31 cellular contexts compared by ENCODE assay signal in genomic region chr22:27051407-27051806, GRCh38.
DNase-seq lines count a peak whose midpoint lies in the region; ATAC-seq, FAIRE-seq and TF ChIP-seq lines count a peak whose summit lies in the region.
"Had no signal": no experiment of that assay in that cellular context is flagged by ENCODE, and none has a peak within 500 bp of the region (broad histone marks: within the 10 kb centered on the region; RNA-seq: fewer than 3 reads in every experiment).

No MANE protein-coding gene starts in this region.

- H3K36me3 ChIP-seq in HepG2 (replicated peaks in 1 of 2; ENCODE audit: control insufficient read depth in 1 of 2, insufficient read depth in 2 of 2, low read length in 2 of 2) (no peaks in the 10 kb centered on the region), right lobe of liver (no peaks in the 10 kb centered on the region), HEK293 (ENCODE audit: control insufficient read depth in 2 of 2, insufficient read depth in 1 of 2, low read length in 2 of 2) (no peaks in the 10 kb centered on the region)
- H3K36me3 ChIP-seq: BE2C; BLaER1; BLaER1 treated with 17β-estradiol and CSF1 and Interleukin-3, amounts not matched to agents 10 nM and 100 nM had no signal

- H3K9me3 ChIP-seq in HepG2 (ENCODE audit: low read length) (no peaks in the 10 kb centered on the region), right lobe of liver (no peaks in the 10 kb centered on the region), HEK293 (ENCODE audit: control insufficient read depth, insufficient read depth, low read depth, low read length) (no peaks in the 10 kb centered on the region)
- H3K9me3 ChIP-seq: BLaER1, Caco-2 had no signal

- H3K27ac ChIP-seq in HepG2 (ENCODE audit: extremely low read length, insufficient read depth, low read length) (no peak overlapping the region), right lobe of liver (no peak overlapping the region), HEK293 (ENCODE audit: extremely low read depth, low read depth, low read length) (no peak overlapping the region)
- H3K27ac ChIP-seq: 22Rv1; A549; BLaER1; BLaER1 treated with 17β-estradiol and CSF1 and Interleukin-3, amounts not matched to agents 10 nM and 100 nM; C4-2B had no signal

- ATAC-seq in HepG2, result no peak
- no peak for ATAC-seq in right lobe of liver
- ATAC-seq: A549; CD8-positive, alpha-beta T cell had no signal

- intact Hi-C loops in HepG2 (cut with micrococcal nuclease; ENCODE audit: unreplicated experiment), result no loop called here
- intact Hi-C loops in right lobe of liver (cut with DNase I), result no loop called here

- BruUV-seq in HepG2 (replicated peaks; lab: Mats Ljungman, UMichigan), result no TSS peak

- in situ Hi-C loops in HepG2 (cut with HindIII; ENCODE audit: extremely low pct_ligation_motif_present, low pct_unique_long_range_greater_than_20kb), result no loop called here

- POLR2A ChIA-PET in HepG2 (lab: Yijun Ruan, JAX) (no interaction called here), HEK293 (lab: Yijun Ruan, JAX) (no interaction called here)

- no peak for TF ChIP-seq EP300 in HepG2 (IDR thresholded peaks at IDR 0.05; ENCODE audit: low read depth in 2 of 2, low read length in 2 of 2)
- no peak for TF ChIP-seq EP300 in HepG2 (CRISPR knock-in tag; IDR thresholded peaks at IDR 0.05; ENCODE audit: borderline replicate concordance)

- TF ChIP-seq CTCF in HepG2 (CRISPR knock-in tag; IDR thresholded peaks at IDR 0.05), result no peak
- no peak for TF ChIP-seq CTCF in right lobe of liver (IDR thresholded peaks at IDR 0.05)
- TF ChIP-seq CTCF in HEK293 (tag by site-specific recombination; IDR thresholded peaks at IDR 0.05), result no peak

- no peak for TF ChIP-seq POLR2A in HepG2 (IDR thresholded peaks at IDR 0.05; ENCODE audit: insufficient read depth in 1 of 2, low read depth in 2 of 2, low read length in 2 of 2)
- no peak for TF ChIP-seq POLR2A in right lobe of liver (IDR thresholded peaks at IDR 0.05)

- H3K4me3 ChIP-seq in HepG2 (replicated peaks in 1 of 3; ENCODE audit: insufficient read depth in 1 of 3, low read depth in 2 of 3, low read length in 3 of 3) (no peak overlapping the region), right lobe of liver (no peak overlapping the region), HEK293 (ENCODE audit: low read depth, low read length) (no peak overlapping the region)
- H3K4me3 ChIP-seq: A549; BLaER1; BLaER1 treated with 17β-estradiol and CSF1 and Interleukin-3, amounts not matched to agents 10 nM and 100 nM had no signal

- no peak for TF ChIP-seq RAD21 in HepG2 (CRISPR knock-in tag; IDR thresholded peaks at IDR 0.05)

- DNase-seq in HepG2 (ENCODE audit: low spot score) (no peak), right lobe of liver (no peak), HCEC 1CT (no peak)
- DNase-seq: 8988T; ACHN; AML-193; BE2C; C1 segment of cervical spinal cord; Caco-2; Calu3; CD4-positive, alpha-beta memory T cell; CD4-positive, alpha-beta T cell; CD4-positive, CD25-positive, alpha-beta regulatory T cell; CD8-positive, alpha-beta memory T cell; CD8-positive, alpha-beta T cell; COR-L47; DMS 273 treated with DMSO at 0.1 percent for 48 hours; DMS153; DMS53; DMS79; DMS79 treated with DMSO at 0.1 percent for 48 hours; DND-41; EL had no signal

- H3K9ac ChIP-seq in HepG2 (ENCODE audit: insufficient read depth, low read depth, low read length), result no peak overlapping the region
- H3K9ac ChIP-seq: BLaER1; BLaER1 treated with 17β-estradiol and CSF1 and Interleukin-3, amounts not matched to agents 10 nM and 100 nM had no signal

- 7% methylated on average over 3 of the region's 3 CpGs for WGBS in HepG2 (ENCODE audit: low lambda C conversion rate)
- 0% methylated on average over 1 of the region's 3 CpGs for WGBS in right lobe of liver (ENCODE audit: insufficient coverage, low coverage, low lambda C conversion rate, missing lambda C conversion rate)

- no peaks in the 10 kb centered on the region for H3K79me2 ChIP-seq in HepG2 (ENCODE audit: insufficient read depth, low read length)

- CTCF ChIA-PET in HepG2 (lab: Yijun Ruan, JAX; ENCODE audit: low intra/inter-chr PET ratio, low total read pairs), result no interaction called here
- CTCF ChIA-PET in HEK293 (lab: Yijun Ruan, JAX), result no interaction called here

- H3K4me2 ChIP-seq in HepG2 (ENCODE audit: low read depth, low read length), result no peak overlapping the region
- H3K4me2 ChIP-seq: A549; BLaER1; BLaER1 treated with 17β-estradiol and CSF1 and Interleukin-3, amounts not matched to agents 10 nM and 100 nM had no signal

- no peak for FAIRE-seq in HepG2 (lab: Jason Lieb, UNC)
- FAIRE-seq: A204.1, A549, D721Med had no signal

- no peaks in the 10 kb centered on the region for H3K4me1 ChIP-seq in HepG2 (ENCODE audit: insufficient read depth, low read length)
- H3K4me1 ChIP-seq in right lobe of liver, result no peaks in the 10 kb centered on the region
- H3K4me1 ChIP-seq in HEK293 (ENCODE audit: control insufficient read depth, insufficient read depth, low read length), result no peaks in the 10 kb centered on the region
- H3K4me1 ChIP-seq: BE2C; BLaER1; BLaER1 treated with 17β-estradiol and CSF1 and Interleukin-3, amounts not matched to agents 10 nM and 100 nM; Caco-2 had no signal

- no peaks in the 10 kb centered on the region; a peak in 1 of 5 replicates for H3K27me3 ChIP-seq in HepG2 (ENCODE audit: control insufficient read depth in 1 of 2, insufficient read depth in 2 of 2, low read length in 2 of 2)
- no peaks in the 10 kb centered on the region for H3K27me3 ChIP-seq in right lobe of liver
- H3K27me3 ChIP-seq: BE2C; BLaER1; BLaER1 treated with 17β-estradiol and CSF1 and Interleukin-3, amounts not matched to agents 10 nM and 100 nM had no signal

- no peak overlapping the region for H2AFZ ChIP-seq in HepG2 (ENCODE audit: low read length)

- H4K20me1 ChIP-seq in HepG2 (ENCODE audit: insufficient read depth, low read length), result no peaks in the 10 kb centered on the region
- H4K20me1 ChIP-seq: BLaER1; BLaER1 treated with 17β-estradiol and CSF1 and Interleukin-3, amounts not matched to agents 10 nM and 100 nM had no signal

TF ChIP-seq in HepG2, 621 proteins besides CTCF, POLR2A, EP300 and RAD21 (continues in another document):
- TF ChIP-seq GTF3A (CRISPR knock-in tag; conservative IDR thresholded peaks at IDR 0.05), result no peak
- no peak for TF ChIP-seq CSRNP1 (CRISPR knock-in tag; IDR thresholded peaks at IDR 0.05)
- TF ChIP-seq ARNTL (CRISPR knock-in tag; IDR thresholded peaks at IDR 0.05), result no peak
- no peak for TF ChIP-seq MTERF4 (CRISPR knock-in tag; IDR thresholded peaks at IDR 0.05)
- TF ChIP-seq THYN1 (CRISPR knock-in tag; IDR thresholded peaks at IDR 0.05; ENCODE audit: borderline replicate concordance, low read depth), result no peak

TF ChIP-seq in HEK293, 187 proteins besides CTCF, POLR2A, EP300 and RAD21:
- TF ChIP-seq HOXA7 (CRISPR knock-in tag; IDR thresholded peaks at IDR 0.05; ENCODE audit: borderline replicate concordance) (no peak), ZNF768 (tag by site-specific recombination; IDR thresholded peaks at IDR 0.05) (0 out of 2 replicates have a peak, but pooled peaks have one; percentile 4), ZNF184 (tag by site-specific recombination; IDR thresholded peaks at IDR 0.05) (no peak), ZNF239 (tag by site-specific recombination; IDR thresholded peaks at IDR 0.05) (no peak)

Comparison
In these comparisons a context has a peak if more than half of its experiments do, and no peak if none do; other contexts are left out.
1. Of the 63 proteins assayed by ChIP-seq in both HepG2 and HEK293: peak only in HepG2: none; only in HEK293: ZNF768; in both: none; in neither: 62.